8 cellular contexts compared by ENCODE assay signal in genomic region chr10:22265839-22266537, GRCh38. TPM values are rescaled to one million over a fixed set of nuclear protein-coding genes. Genes with fewer than 3 reads are reported as not detected.
"Had no signal": no experiment of that assay in that cellular context is flagged by ENCODE, and none has a peak within 500 bp of the region (broad histone marks: within the 10 kb centered on the region; RNA-seq: fewer than 3 reads in every experiment).

No MANE protein-coding gene starts in this region.

- H3K4me3 Mint-ChIP-seq: GM23338, H9, IgD-negative memory B cell had no signal

- H3K9me3 Mint-ChIP-seq: GM23338 had no signal

- H3K27ac Mint-ChIP-seq: GM23338, H9 had no signal

- DNase-seq: H9, HCEC 1CT had no signal

- FAIRE-seq: H1, H54, HTR-8/SVneo had no signal

- H3K36me3 Mint-ChIP-seq: IgD-negative memory B cell had no signal

- H3K4me3 ChIP-seq: GM23338 had no signal

- H3K4me1 Mint-ChIP-seq: GM23338, H9, IgD-negative memory B cell had no signal

- H2AFZ ChIP-seq: GM23338 had no signal

- H3K4me2 ChIP-seq: GM23338 had no signal

- ATAC-seq: GM23338 had no signal

RNA-seq across cellular contexts. Expression of gene EBLN1, which starts 48.2 kb away (rescaled TPM):
- total RNA-seq: GM23338, H1, H9, HT-29 had no signal
- polyA plus RNA-seq: GM23338, H1, IgD-negative memory B cell had no signal
